Comparison of ENCODE assay signal across 14 cellular contexts in the genomic region with DNA sequence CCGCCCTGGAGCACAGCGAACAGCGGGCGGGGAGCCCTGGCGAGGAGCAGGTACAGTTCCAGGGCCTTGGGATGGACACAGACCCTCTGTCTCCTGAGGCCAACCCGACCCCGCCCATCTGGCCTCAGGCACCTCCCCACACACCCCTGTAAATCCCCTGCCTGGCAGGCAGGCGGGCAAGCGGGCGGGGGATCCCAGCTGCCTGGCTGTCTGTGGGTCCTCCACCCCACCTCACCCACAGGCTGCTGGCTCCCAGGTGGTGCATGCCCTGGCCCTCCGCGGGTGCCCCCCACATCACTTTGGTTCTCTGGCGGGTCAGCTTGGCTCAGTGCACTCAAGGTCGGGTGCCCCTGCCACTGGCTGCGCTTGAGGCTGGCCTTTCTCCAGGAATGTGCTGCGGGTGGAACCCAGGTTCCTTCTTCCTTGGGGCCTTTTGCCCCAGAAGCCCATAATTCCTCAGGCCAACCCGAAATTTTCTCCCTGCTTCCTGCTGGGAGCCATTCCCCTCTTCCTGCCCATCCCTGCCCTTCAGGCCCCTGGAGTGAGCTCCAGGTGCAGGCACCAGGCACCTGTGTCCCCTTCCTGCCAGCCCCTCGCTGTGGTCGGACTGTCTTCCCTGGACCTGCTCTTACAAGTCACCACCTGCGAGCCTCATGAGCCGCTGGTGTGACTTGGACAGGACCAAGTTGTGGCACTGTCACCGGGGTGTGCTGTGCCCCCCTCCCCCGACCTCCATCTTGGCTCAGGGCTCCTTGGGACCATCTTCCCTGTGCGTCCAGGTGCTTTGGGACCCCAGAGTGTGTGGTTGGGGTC. TPM values are rescaled to one million over a fixed set of nuclear protein-coding genes. Genes with fewer than 3 reads are reported as not detected.
DNase-seq lines count a peak whose midpoint lies in the region; ATAC-seq and TF ChIP-seq lines count a peak whose summit lies in the region.
"Had no signal": no experiment of that assay in that cellular context is flagged by ENCODE, and none has a peak within 500 bp of the region (broad histone marks: within the 10 kb centered on the region; RNA-seq: fewer than 3 reads in every experiment).

No MANE protein-coding gene starts in this region.

- no peaks in the 10 kb centered on the region for H3K9me3 ChIP-seq in right cardiac atrium (ENCODE audit: control insufficient read depth, low read length)
- H3K9me3 ChIP-seq: left lung had no signal

- H3K27ac ChIP-seq in right cardiac atrium (ENCODE audit: low read length), result no peak overlapping the region
- H3K27ac ChIP-seq: SK-N-MC, VCaP had no signal

- POLR2A ChIA-PET in activated CD4-positive, alpha-beta T cell treated with anti-CD3 and anti-CD28 coated beads, Interleukin-2, amount 10 ng/mL, durations not matched to agents 7 days and 5 days (lab: Charles Lee), result no interaction called here

- H3K27ac Mint-ChIP-seq in activated CD4-positive, alpha-beta T cell treated with anti-CD3 and anti-CD28 coated beads, Interleukin-2, amount 10 ng/mL, durations not matched to agents 7 days and 5 days, result peak overlapping the region; percentile 41
- H3K27ac Mint-ChIP-seq in stimulated activated memory B cell treated with anti-CD40 and anti-IgM and Interleukin-4, amounts not matched to agents 10 μg/mL and 1 μg/mL and 100 μg/mL, for 72 hours, result no peak overlapping the region
- H3K27ac Mint-ChIP-seq: activated naive CD8-positive, alpha-beta T cell treated with anti-CD3 and anti-CD28 coated beads, Interleukin-2, amount 50 U/mL, for 24 hours had no signal

- CTCF ChIA-PET in activated CD4-positive, alpha-beta T cell treated with anti-CD3 and anti-CD28 coated beads, Interleukin-2, amount 10 ng/mL, durations not matched to agents 7 days and 5 days (lab: Charles Lee), result interaction anchor here (0.5 kb wide), 1 partner anchor 19 kb away, joined by 4 read pairs; no protein-coding TSS in a partner anchor

- H3K27me3 ChIP-seq in right cardiac atrium (ENCODE audit: control insufficient read depth, insufficient read depth), result no peaks in the 10 kb centered on the region
- H3K27me3 ChIP-seq: left lung had no signal

- no peak for TF ChIP-seq RAD21 in Ishikawa (IDR thresholded peaks at IDR 0.05; ENCODE audit: low read depth)

- ATAC-seq in right cardiac atrium (no peak), HG03159 (IDR thresholded peaks at IDR 0.05; ENCODE audit: unreplicated experiment) (no peak)
- peak; percentile 13 for ATAC-seq in stimulated activated memory B cell treated with anti-CD40 and anti-IgM and Interleukin-4, amounts not matched to agents 10 μg/mL and 1 μg/mL and 100 μg/mL, for 72 hours
- ATAC-seq: activated naive CD8-positive, alpha-beta T cell treated with anti-CD3 and anti-CD28 coated beads, Interleukin-2, amount 50 U/mL, for 24 hours; left lung had no signal

- no peaks in the 10 kb centered on the region for H3K9me3 Mint-ChIP-seq in activated CD4-positive, alpha-beta T cell treated with anti-CD3 and anti-CD28 coated beads, Interleukin-2, amount 10 ng/mL, durations not matched to agents 7 days and 5 days
- no peaks in the 10 kb centered on the region for H3K9me3 Mint-ChIP-seq in stimulated activated memory B cell treated with anti-CD40 and anti-IgM and Interleukin-4, amounts not matched to agents 10 μg/mL and 1 μg/mL and 100 μg/mL, for 72 hours
- H3K9me3 Mint-ChIP-seq: activated naive CD8-positive, alpha-beta T cell treated with anti-CD3 and anti-CD28 coated beads, Interleukin-2, amount 50 U/mL, for 24 hours had no signal

- no peak overlapping the region for H3K4me3 Mint-ChIP-seq in activated CD4-positive, alpha-beta T cell treated with anti-CD3 and anti-CD28 coated beads, Interleukin-2, amount 10 ng/mL, durations not matched to agents 7 days and 5 days
- H3K4me3 Mint-ChIP-seq in stimulated activated memory B cell treated with anti-CD40 and anti-IgM and Interleukin-4, amounts not matched to agents 10 μg/mL and 1 μg/mL and 100 μg/mL, for 72 hours, result no peak overlapping the region
- H3K4me3 Mint-ChIP-seq: activated naive CD8-positive, alpha-beta T cell treated with anti-CD3 and anti-CD28 coated beads, Interleukin-2, amount 50 U/mL, for 24 hours had no signal

- DNase-seq in activated CD4-positive, alpha-beta T cell treated with anti-CD3 and anti-CD28 coated beads, Interleukin-2, amount 10 ng/mL, durations not matched to agents 7 days and 5 days, result no peak
- DNase-seq in activated CD4-positive, alpha-beta T cell treated with anti-CD3 and anti-CD28 coated beads for 4 hours, result no peak
- DNase-seq in right cardiac atrium (peak in 2 of 3 donors; percentile 64 to 69), NCI-H1930 (lab: John Stamatoyannopoulos, UW) (no peak)
- DNase-seq in activated effector memory CD4-positive, alpha-beta T cell treated with anti-CD3 and anti-CD28 coated beads, Interleukin-2, amount 50 U/mL, for 16 hours, result no peak
- DNase-seq: activated naive CD8-positive, alpha-beta T cell treated with anti-CD3 and anti-CD28 coated beads, Interleukin-2, amount 50 U/mL, for 24 hours; left lung; NCI-H2107; small intestine had no signal

- no peak overlapping the region for H3K4me3 ChIP-seq in right cardiac atrium (ENCODE audit: low read length)
- H3K4me3 ChIP-seq: left lung, SK-N-MC had no signal

- WGBS in right cardiac atrium, result 82% methylated on average over 24 of the region's 24 CpGs

- intact Hi-C loops in right cardiac atrium (cut with DNase I), result no loop called here

- H3K36me3 Mint-ChIP-seq in activated CD4-positive, alpha-beta T cell treated with anti-CD3 and anti-CD28 coated beads, Interleukin-2, amount 10 ng/mL, durations not matched to agents 7 days and 5 days (ENCODE audit: low read depth), result peaks cover 15% of the 10 kb centered on the region
- H3K36me3 Mint-ChIP-seq in stimulated activated memory B cell treated with anti-CD40 and anti-IgM and Interleukin-4, amounts not matched to agents 10 μg/mL and 1 μg/mL and 100 μg/mL, for 72 hours, result peaks cover 10% of the 10 kb centered on the region

- peaks cover 4% of the 10 kb centered on the region for H3K4me1 Mint-ChIP-seq in activated CD4-positive, alpha-beta T cell treated with anti-CD3 and anti-CD28 coated beads, Interleukin-2, amount 10 ng/mL, durations not matched to agents 7 days and 5 days
- peaks cover 11% of the 10 kb centered on the region for H3K4me1 Mint-ChIP-seq in stimulated activated memory B cell treated with anti-CD40 and anti-IgM and Interleukin-4, amounts not matched to agents 10 μg/mL and 1 μg/mL and 100 μg/mL, for 72 hours

- no peak for TF ChIP-seq EP300 in Ishikawa (IDR thresholded peaks at IDR 0.05; ENCODE audit: borderline replicate concordance)

- no peaks in the 10 kb centered on the region for H3K27me3 Mint-ChIP-seq in activated CD4-positive, alpha-beta T cell treated with anti-CD3 and anti-CD28 coated beads, Interleukin-2, amount 10 ng/mL, durations not matched to agents 7 days and 5 days
- H3K27me3 Mint-ChIP-seq in stimulated activated memory B cell treated with anti-CD40 and anti-IgM and Interleukin-4, amounts not matched to agents 10 μg/mL and 1 μg/mL and 100 μg/mL, for 72 hours, result no peaks in the 10 kb centered on the region

- peaks cover 6% of the 10 kb centered on the region for H3K4me1 ChIP-seq in right cardiac atrium (ENCODE audit: control insufficient read depth, insufficient read depth, low read length)

TF ChIP-seq in Ishikawa, 13 proteins besides CTCF, POLR2A, EP300 and RAD21:
- 0 out of 2 replicates have a peak, but pooled peaks have one; percentile 43 for TF ChIP-seq TCF12 (IDR thresholded peaks at IDR 0.05; ENCODE audit: low read depth)
- TF ChIP-seq, protein P1, sequence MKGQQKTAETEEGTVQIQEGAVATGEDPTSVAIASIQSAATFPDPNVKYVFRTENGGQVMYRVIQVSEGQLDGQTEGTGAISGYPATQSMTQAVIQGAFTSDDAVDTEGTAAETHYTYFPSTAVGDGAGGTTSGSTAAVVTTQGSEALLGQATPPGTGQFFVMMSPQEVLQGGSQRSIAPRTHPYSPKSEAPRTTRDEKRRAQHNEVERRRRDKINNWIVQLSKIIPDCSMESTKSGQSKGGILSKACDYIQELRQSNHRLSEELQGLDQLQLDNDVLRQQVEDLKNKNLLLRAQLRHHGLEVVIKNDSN (IDR thresholded peaks at IDR 0.05), result no peak
- peak; percentile 39; the same call in 1 of the 2 replicates for TF ChIP-seq NFIC (IDR thresholded peaks at IDR 0.05)
- TF ChIP-seq TEAD4 (IDR thresholded peaks at IDR 0.05), result peak; percentile 16; the same call in 1 of the 2 replicates

RNA-seq across cellular contexts. Expression of a gene that starts 5.3 kb away (rescaled TPM):
- total RNA-seq in activated CD4-positive, alpha-beta T cell treated with anti-CD3 and anti-CD28 coated beads, Interleukin-2, amount 10 ng/mL, durations not matched to agents 7 days and 5 days, result 1 to 10 TPM in 1 of 2 experiments, not detected in 1; 1.0 TPM
- total RNA-seq in right cardiac atrium, result 1 to 10 TPM in 2 of 4 donors, under 1 TPM in 1, not detected in 1; 0.23 to 1.4 (median 1.1) TPM
- polyA plus RNA-seq in right cardiac atrium, result 2.7 TPM

RNA-seq across cellular contexts. Expression of a gene that starts 16.7 kb away (rescaled TPM):
- 10 to 100 TPM; 52.7 to 64.5 TPM for total RNA-seq in activated CD4-positive, alpha-beta T cell treated with anti-CD3 and anti-CD28 coated beads, Interleukin-2, amount 10 ng/mL, durations not matched to agents 7 days and 5 days
- 10 to 100 TPM; 40.1 to 49.7 (median 44.3) TPM for total RNA-seq in right cardiac atrium
- 38.7 TPM for polyA plus RNA-seq in right cardiac atrium

RNA-seq across cellular contexts. Expression of a gene that starts 16.7 kb away (rescaled TPM):
- 10 to 100 TPM; 37.3 to 43.3 TPM for total RNA-seq in activated CD4-positive, alpha-beta T cell treated with anti-CD3 and anti-CD28 coated beads, Interleukin-2, amount 10 ng/mL, durations not matched to agents 7 days and 5 days
- 10 to 100 TPM; 14.5 to 19.6 (median 16.8) TPM for total RNA-seq in right cardiac atrium
- 29.5 TPM for polyA plus RNA-seq in right cardiac atrium

RNA-seq across cellular contexts. Expression of a gene that starts 33.0 kb away (rescaled TPM):
- 10 to 100 TPM; 53.3 to 58.9 TPM for total RNA-seq in activated CD4-positive, alpha-beta T cell treated with anti-CD3 and anti-CD28 coated beads, Interleukin-2, amount 10 ng/mL, durations not matched to agents 7 days and 5 days
- total RNA-seq in right cardiac atrium, result 10 to 100 TPM; 12.3 to 14.8 (median 13.3) TPM
- 7.7 TPM for polyA plus RNA-seq in right cardiac atrium

RNA-seq across cellular contexts. Expression of a gene that starts 37.9 kb away (rescaled TPM):
- total RNA-seq in activated CD4-positive, alpha-beta T cell treated with anti-CD3 and anti-CD28 coated beads, Interleukin-2, amount 10 ng/mL, durations not matched to agents 7 days and 5 days, result 10 to 100 TPM; 49.4 to 54.4 TPM
- total RNA-seq in right cardiac atrium, result 1 to 10 TPM; 4.0 to 9.3 (median 5.8) TPM
- polyA plus RNA-seq in right cardiac atrium, result 7.1 TPM

Comparison
In these comparisons a context has a peak if more than half of its experiments do, and no peak if none do; other contexts are left out.
1. DNase-seq: peak in right cardiac atrium (2 of 3); none in activated CD4-positive, alpha-beta T cell treated with anti-CD3 and anti-CD28 coated beads, Interleukin-2, amount 10 ng/mL, durations not matched to agents 7 days and 5 days (single experiment), activated CD4-positive, alpha-beta T cell treated with anti-CD3 and anti-CD28 coated beads for 4 hours (0 of 2), activated effector memory CD4-positive, alpha-beta T cell treated with anti-CD3 and anti-CD28 coated beads, Interleukin-2, amount 50 U/mL, for 16 hours (single experiment) and NCI-H1930 (0 of 2).